In genomic region chr10:4243651-4244050, GRCh38 we compare ENCODE assay signal across 10 cellular contexts.
A peak's percentile ranks its signal among the peaks of the same experiment; 100 is the strongest.
DNase-seq lines count a peak whose midpoint lies in the region; ATAC-seq, FAIRE-seq and TF ChIP-seq lines count a peak whose summit lies in the region.
"Had no signal": no experiment of that assay in that cellular context is flagged by ENCODE, and none has a peak within 500 bp of the region (broad histone marks: within the 10 kb centered on the region; RNA-seq: fewer than 3 reads in every experiment).

No MANE protein-coding gene starts in this region.

- H3K27ac Mint-ChIP-seq in Caco-2 (ENCODE audit: unreplicated experiment): no peak overlapping the region

- H3K4me3 ChIP-seq in liver (ENCODE audit: low read depth in 1 of 3, low read length in 3 of 3): no peak overlapping the region
- no peak overlapping the region for H3K4me3 ChIP-seq in HepG2 (replicated peaks in 1 of 3; ENCODE audit: insufficient read depth in 1 of 3, low read depth in 2 of 3, low read length in 3 of 3)
- H3K4me3 ChIP-seq in astrocyte of the spinal cord (ENCODE audit: low read depth, low read length): peak overlapping the region; percentile 28
- H3K4me3 ChIP-seq in uterus: peak overlapping the region; percentile 25 to 31
- no peak overlapping the region for H3K4me3 ChIP-seq in Caco-2 (ENCODE audit: low read depth, low read length)

- 85% methylated on average over 1 of the region's 1 CpG for WGBS in liver
- 8% methylated on average over 1 of the region's 1 CpG for WGBS in HepG2 (ENCODE audit: low lambda C conversion rate)

- no TSS peak for BruUV-seq in HepG2 (replicated peaks; lab: Mats Ljungman, UMichigan)
- BruUV-seq in Caco-2 (replicated peaks; lab: Mats Ljungman, UMichigan): no TSS peak

- no peaks in the 10 kb centered on the region for H3K36me3 Mint-ChIP-seq in Caco-2 (ENCODE audit: insufficient read depth, unreplicated experiment)

- TF ChIP-seq EP300 in HepG2 (IDR thresholded peaks at IDR 0.05; ENCODE audit: low read depth in 2 of 2, low read length in 2 of 2) (no peak), HepG2 (CRISPR knock-in tag; IDR thresholded peaks at IDR 0.05; ENCODE audit: borderline replicate concordance) (no peak)

- no peak for DNase-seq in HepG2 (ENCODE audit: low spot score)
- DNase-seq in astrocyte of the spinal cord (ENCODE audit: low read depth, low spot score): peak; percentile 100
- DNase-seq in kidney tubule cell (ENCODE audit: low spot score): peak; percentile 92
- peak in 1 of 2 donors; percentile 81 for DNase-seq in uterus
- no peak for DNase-seq in Caco-2
- DNase-seq in cerebellar nuclear complex (lab: John Stamatoyannopoulos, UW): no peak
- no peak for DNase-seq in NCI-H69 (lab: John Stamatoyannopoulos, UW)
- DNase-seq: DMS153 had no signal

- H4K20me1 ChIP-seq in HepG2 (ENCODE audit: insufficient read depth, low read length): no peaks in the 10 kb centered on the region

- in situ Hi-C loops in HepG2 (cut with HindIII; ENCODE audit: extremely low pct_ligation_motif_present, low pct_unique_long_range_greater_than_20kb) (no loop called here), astrocyte of the spinal cord (cut with HindIII; ENCODE audit: low sequenced_read_pairs) (loop anchor here (10.0 kb wide), 1 partner anchor 411 kb away; no protein-coding TSS in a partner anchor)

- H3K27me3 Mint-ChIP-seq in Caco-2 (ENCODE audit: insufficient read depth, unreplicated experiment): peaks cover 8% of the 10 kb centered on the region

- H3K79me2 ChIP-seq in HepG2 (ENCODE audit: insufficient read depth, low read length): no peaks in the 10 kb centered on the region

- no peak overlapping the region for H3K4me3 Mint-ChIP-seq in Caco-2 (ENCODE audit: unreplicated experiment)

- CTCF ChIA-PET in HepG2 (lab: Yijun Ruan, JAX; ENCODE audit: low intra/inter-chr PET ratio, low total read pairs): no interaction called here
- CTCF ChIA-PET in Caco-2 (lab: Charles Lee): no interaction called here

- TF ChIP-seq CTCF in liver (IDR thresholded peaks at IDR 0.05; ENCODE audit: low read depth, low read length, missing input control) (no peak), HepG2 (CRISPR knock-in tag; IDR thresholded peaks at IDR 0.05) (no peak), astrocyte of the spinal cord (IDR thresholded peaks at IDR 0.05; ENCODE audit: low read depth, low read length) (no peak), uterus (IDR thresholded peaks at IDR 0.05) (no peak), Caco-2 (IDR thresholded peaks at IDR 0.05; ENCODE audit: insufficient read depth in 1 of 2, low read depth in 1 of 2, low read length in 1 of 2, severe bottlenecking in 1 of 2, unreplicated experiment in 1 of 2) (no peak)

- no peaks in the 10 kb centered on the region for H3K9me3 ChIP-seq in liver (ENCODE audit: control insufficient read depth in 4 of 4, low read length in 3 of 4)
- H3K9me3 ChIP-seq in HepG2 (ENCODE audit: low read length): no peaks in the 10 kb centered on the region
- no peaks in the 10 kb centered on the region for H3K9me3 ChIP-seq in uterus
- H3K9me3 ChIP-seq in Caco-2: no peaks in the 10 kb centered on the region

- no peak for TF ChIP-seq POLR2A in HepG2 (IDR thresholded peaks at IDR 0.05; ENCODE audit: insufficient read depth in 1 of 2, low read depth in 2 of 2, low read length in 2 of 2)
- peak in 1 of 2 donors; percentile 28 for TF ChIP-seq POLR2A in uterus (IDR thresholded peaks at IDR 0.05)

- H2AFZ ChIP-seq in HepG2 (ENCODE audit: low read length): no peak overlapping the region

- H3K4me1 Mint-ChIP-seq in Caco-2 (ENCODE audit: low read depth, unreplicated experiment): peaks cover 10% of the 10 kb centered on the region

- no peak overlapping the region for H3K27ac ChIP-seq in liver (ENCODE audit: low read depth in 1 of 2, low read length in 2 of 2)
- no peak overlapping the region for H3K27ac ChIP-seq in HepG2 (ENCODE audit: extremely low read length, insufficient read depth, low read length)
- peak overlapping the region; percentile 85 to 95 for H3K27ac ChIP-seq in uterus
- H3K27ac ChIP-seq: HL-60 had no signal

- no peak for ATAC-seq in HepG2

- H3K4me2 ChIP-seq in HepG2 (ENCODE audit: low read depth, low read length): no peak overlapping the region

- FAIRE-seq in HepG2 (lab: Jason Lieb, UNC): no peak

- H3K27me3 ChIP-seq in liver (ENCODE audit: control insufficient read depth in 4 of 4, insufficient read depth in 4 of 4, low read length in 3 of 4) (peaks cover 0 to 4% (median 0%) of the 10 kb centered on the region in 4 donors), HepG2 (ENCODE audit: control insufficient read depth in 1 of 2, insufficient read depth in 2 of 2, low read length in 2 of 2) (0 out of 5 replicates have a peak, but pooled peaks cover 0 to 4% of the 10 kb centered on the region in 2 experiments), uterus (no peaks in the 10 kb centered on the region), Caco-2 (replicated peaks; ENCODE audit: control insufficient read depth, insufficient read depth, low read length) (no peaks in the 10 kb centered on the region)

- TF ChIP-seq RAD21 in liver (IDR thresholded peaks at IDR 0.05) (no peak), HepG2 (CRISPR knock-in tag; IDR thresholded peaks at IDR 0.05) (no peak)

- intact Hi-C loops in HepG2 (cut with micrococcal nuclease; ENCODE audit: unreplicated experiment): no loop called here
- intact Hi-C loops in uterus (cut with DNase I; ENCODE audit: low total_unique reads): loop anchor here (10.0 kb wide), 1 partner anchor 459 kb away; the partner anchor contains the start of gene KLF6
- intact Hi-C loops in Caco-2 (cut with micrococcal nuclease; ENCODE audit: unreplicated experiment): no loop called here

- H3K4me1 ChIP-seq in liver (ENCODE audit: control insufficient read depth in 4 of 4, insufficient read depth in 4 of 4, low read length in 3 of 4) (peaks cover 0 to 3% (median 0%) of the 10 kb centered on the region in 4 donors), HepG2 (ENCODE audit: insufficient read depth, low read length) (no peaks in the 10 kb centered on the region), uterus (no peaks in the 10 kb centered on the region), Caco-2 (peaks cover 6% of the 10 kb centered on the region; the same call in 1 of the 2 replicates)

- H3K9ac ChIP-seq in liver (ENCODE audit: low read depth in 1 of 2, low read length in 2 of 2) (no peak overlapping the region), HepG2 (ENCODE audit: insufficient read depth, low read depth, low read length) (no peak overlapping the region)

- POLR2A ChIA-PET in HepG2 (lab: Yijun Ruan, JAX) (no interaction called here), Caco-2 (lab: Charles Lee) (interaction anchor here (0.7 kb wide), 1 partner anchor 63 kb away, joined by 3 read pairs; no protein-coding TSS in a partner anchor)

- H3K9me3 Mint-ChIP-seq in Caco-2 (ENCODE audit: unreplicated experiment): no peaks in the 10 kb centered on the region

- H3K36me3 ChIP-seq in liver (ENCODE audit: control insufficient read depth in 4 of 4, insufficient read depth in 3 of 4, low read depth in 1 of 4, low read length in 3 of 4): no peaks in the 10 kb centered on the region
- no peaks in the 10 kb centered on the region for H3K36me3 ChIP-seq in HepG2 (replicated peaks in 1 of 2; ENCODE audit: control insufficient read depth in 1 of 2, insufficient read depth in 2 of 2, low read length in 2 of 2)
- no peaks in the 10 kb centered on the region for H3K36me3 ChIP-seq in uterus
- H3K36me3 ChIP-seq in Caco-2 (ENCODE audit: control insufficient read depth, insufficient read depth, low read length): no peaks in the 10 kb centered on the region

TF ChIP-seq in liver, 16 proteins besides CTCF, POLR2A, EP300 and RAD21 (continues in another document):
- TF ChIP-seq ATF3 (IDR thresholded peaks at IDR 0.05) (no peak), ZBTB33 (IDR thresholded peaks at IDR 0.05) (no peak), TAF1 (conservative IDR thresholded peaks at IDR 0.05) (no peak), HNF4A (conservative IDR thresholded peaks at IDR 0.05) (no peak)

TF ChIP-seq in HepG2, 621 proteins besides CTCF, POLR2A, EP300 and RAD21 (continues in another document):
- no peak for TF ChIP-seq CHD4 (IDR thresholded peaks at IDR 0.05; ENCODE audit: borderline replicate concordance, low read length)
- TF ChIP-seq DNMT3B (CRISPR knock-in tag; conservative IDR thresholded peaks at IDR 0.05): no peak

Comparison
In these comparisons a context has a peak if more than half of its experiments do, and no peak if none do; other contexts are left out.
1. H3K27ac ChIP-seq: peak in uterus (2 of 2); none in liver (0 of 2) and HepG2 (single experiment).
2. H3K4me3 ChIP-seq: peak in astrocyte of the spinal cord (single experiment) and uterus (2 of 2); none in liver (0 of 3), HepG2 (0 of 3) and Caco-2 (single experiment).
3. DNase-seq: peak in astrocyte of the spinal cord (single experiment) and kidney tubule cell (single experiment); none in HepG2 (single experiment), Caco-2 (0 of 2), cerebellar nuclear complex (0 of 2) and NCI-H69 (single experiment).